ENCODE assay signal across 1 cellular context in the genomic region with DNA sequence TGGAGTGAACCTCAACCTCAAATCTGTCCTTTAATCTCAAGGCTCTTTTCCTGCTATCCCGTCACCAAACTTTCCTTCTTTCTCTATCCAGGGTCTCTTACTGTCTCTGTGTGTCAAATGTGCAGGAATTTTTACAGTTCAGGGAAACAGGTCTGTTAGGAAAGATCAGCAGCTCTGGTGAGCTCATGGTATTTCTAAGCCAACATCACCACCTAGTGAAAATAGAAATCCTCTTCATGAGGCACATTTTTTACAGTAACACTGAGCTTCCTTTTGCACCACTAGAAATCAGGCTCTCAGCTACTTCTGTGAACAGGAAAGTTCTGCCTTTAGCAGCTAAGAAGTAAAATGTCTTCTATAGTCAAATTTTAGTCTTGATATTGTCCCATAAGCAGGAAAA.
TF ChIP-seq lines count a peak whose summit lies in the region.

No MANE protein-coding gene starts in this region.

TF ChIP-seq in A549, 52 proteins besides CTCF, POLR2A, EP300 and RAD21:
- no peak for TF ChIP-seq JUNB (IDR thresholded peaks at IDR 0.05)
- no peak for TF ChIP-seq SREBF2 (IDR thresholded peaks at IDR 0.05)
- TF ChIP-seq ZC3H11A (IDR thresholded peaks at IDR 0.05): no peak
- no peak for TF ChIP-seq BCL3 (IDR thresholded peaks at IDR 0.05)
